10 cellular contexts compared by ENCODE assay signal in genomic region chr20:47150403-47151152, GRCh38.
DNase-seq lines count a peak whose midpoint lies in the region; ATAC-seq and TF ChIP-seq lines count a peak whose summit lies in the region.
"Had no signal": no experiment of that assay in that cellular context is flagged by ENCODE, and none has a peak within 500 bp of the region (broad histone marks: within the 10 kb centered on the region; RNA-seq: fewer than 3 reads in every experiment).

No MANE protein-coding gene starts in this region.

- H3K4me1 Mint-ChIP-seq in dendritic cell treated with granulocyte-macrophage colony-stimulating factor and Interleukin-4, amounts not matched to agents 40 ng/mL and 50 ng/mL, for 4 days (ENCODE audit: low read depth), result peaks cover 18% of the 10 kb centered on the region
- H3K4me1 Mint-ChIP-seq in type B pancreatic cell (ENCODE audit: unreplicated experiment), result peaks cover 10% of the 10 kb centered on the region

- peak; percentile 30 to 47 for DNase-seq in NCI-H187 (lab: John Stamatoyannopoulos, UW)
- DNase-seq in NCI-H187 treated with DMSO at 0.1 percent for 48 hours (lab: John Stamatoyannopoulos, UW), result no peak
- peak; percentile 62 for DNase-seq in LHCN-M2 (ENCODE audit: low read depth)
- DNase-seq in RPMI8226, result peak; percentile 16
- DNase-seq in lower leg skin (ENCODE audit: low spot score in 2 of 2), result peak; percentile 49 to 90
- no peak for DNase-seq in type B pancreatic cell (ENCODE audit: extremely low spot score, unreplicated experiment)

- H3K27me3 Mint-ChIP-seq in dendritic cell treated with granulocyte-macrophage colony-stimulating factor and Interleukin-4, amounts not matched to agents 40 ng/mL and 50 ng/mL, for 4 days, result peaks cover 15% of the 10 kb centered on the region
- H3K27me3 Mint-ChIP-seq in type B pancreatic cell, result no peaks in the 10 kb centered on the region

- ATAC-seq in GM18517 (IDR thresholded peaks at IDR 0.05; ENCODE audit: unreplicated experiment), result no peak

- no peak for TF ChIP-seq POLR2A in lower leg skin (IDR thresholded peaks at IDR 0.05)

- no peak overlapping the region for H3K4me3 ChIP-seq in lower leg skin (ENCODE audit: low read depth, poor library complexity, severe bottlenecking)
- H3K4me3 ChIP-seq: BLaER1 treated with 17β-estradiol and CSF1 and Interleukin-3, amounts not matched to agents 10 nM and 100 nM had no signal

- 67 to 70% methylated on average over 11 of the region's 11 CpGs for WGBS in lower leg skin, 2 donors

- intact Hi-C loops in dendritic cell treated with granulocyte-macrophage colony-stimulating factor and Interleukin-4, amounts not matched to agents 40 ng/mL and 50 ng/mL, for 4 days (cut with micrococcal nuclease), result loop anchor here (1.0 to 2.0 kb wide), 2 partner anchors 383 to 398 kb away; no protein-coding TSS in a partner anchor
- intact Hi-C loops in lower leg skin (cut with DNase I; ENCODE audit: low total_unique reads), result no loop called here

- H3K27ac Mint-ChIP-seq in dendritic cell treated with granulocyte-macrophage colony-stimulating factor and Interleukin-4, amounts not matched to agents 40 ng/mL and 50 ng/mL, for 4 days, result peak overlapping the region; percentile 20
- H3K27ac Mint-ChIP-seq in type B pancreatic cell, result no peak overlapping the region
- H3K27ac Mint-ChIP-seq: stimulated activated naive CD8-positive, alpha-beta T cell treated with anti-CD3 and anti-CD28 coated beads, Interleukin-15, Interleukin-2, amounts not matched to agents 100 ng/mL and 50 ng/mL, for 24 hours had no signal

- no peak overlapping the region for H3K4me3 Mint-ChIP-seq in dendritic cell treated with granulocyte-macrophage colony-stimulating factor and Interleukin-4, amounts not matched to agents 40 ng/mL and 50 ng/mL, for 4 days
- H3K4me3 Mint-ChIP-seq in type B pancreatic cell, result no peak overlapping the region
- H3K4me3 Mint-ChIP-seq: stimulated activated naive CD8-positive, alpha-beta T cell treated with anti-CD3 and anti-CD28 coated beads, Interleukin-15, Interleukin-2, amounts not matched to agents 100 ng/mL and 50 ng/mL, for 24 hours had no signal

- H3K9me3 Mint-ChIP-seq in dendritic cell treated with granulocyte-macrophage colony-stimulating factor and Interleukin-4, amounts not matched to agents 40 ng/mL and 50 ng/mL, for 4 days, result no peaks in the 10 kb centered on the region
- H3K9me3 Mint-ChIP-seq in type B pancreatic cell, result no peaks in the 10 kb centered on the region
- H3K9me3 Mint-ChIP-seq: stimulated activated naive CD8-positive, alpha-beta T cell treated with anti-CD3 and anti-CD28 coated beads, Interleukin-15, Interleukin-2, amounts not matched to agents 100 ng/mL and 50 ng/mL, for 24 hours had no signal

- H3K36me3 Mint-ChIP-seq in dendritic cell treated with granulocyte-macrophage colony-stimulating factor and Interleukin-4, amounts not matched to agents 40 ng/mL and 50 ng/mL, for 4 days (ENCODE audit: low read depth), result no peaks in the 10 kb centered on the region
- H3K36me3 Mint-ChIP-seq in type B pancreatic cell, result no peaks in the 10 kb centered on the region

- TF ChIP-seq CTCF in lower leg skin (IDR thresholded peaks at IDR 0.05) (peak in 1 of 3 donors; percentile 6), type B pancreatic cell (conservative IDR thresholded peaks at IDR 0.05) (peak; percentile 84)

Comparison
In these comparisons a context has a peak if more than half of its experiments do, and no peak if none do; other contexts are left out.
1. DNase-seq: peak in NCI-H187 (2 of 2), LHCN-M2 (single experiment), RPMI8226 (single experiment) and lower leg skin (2 of 2); none in NCI-H187 treated with DMSO at 0.1 percent for 48 hours (single experiment) and type B pancreatic cell (single experiment).